ENCODE assay signal across 1 cellular context in the genomic region with DNA sequence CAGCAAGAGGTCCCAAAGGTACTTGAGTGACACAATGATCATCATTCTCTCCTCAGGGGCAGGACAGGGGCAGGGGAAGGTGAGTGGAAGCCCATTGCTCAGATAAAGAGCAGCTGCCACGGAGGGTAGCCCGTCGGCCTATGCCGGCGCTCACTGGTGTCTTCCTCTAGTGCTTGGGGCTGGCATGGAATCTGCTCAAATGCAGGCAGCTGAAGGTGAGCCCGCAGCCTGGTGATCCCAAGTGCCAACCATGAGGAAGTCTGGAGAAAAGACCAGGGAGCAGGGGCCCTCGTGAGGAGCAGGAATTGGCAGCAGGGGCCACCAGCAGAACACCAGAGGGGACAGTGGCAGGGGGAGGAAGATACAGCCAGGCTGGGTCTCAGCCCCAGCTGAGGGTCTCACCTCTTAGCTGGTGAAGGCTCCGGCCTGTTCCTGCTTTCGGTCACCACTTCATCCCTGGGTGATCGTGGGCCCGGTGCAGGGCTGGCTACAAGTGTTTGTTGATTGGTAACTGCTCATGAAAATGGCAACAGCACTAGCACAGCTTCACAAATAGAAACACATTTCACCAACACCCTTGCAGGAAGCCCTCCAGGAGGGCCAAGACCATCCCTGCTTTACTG.
TF ChIP-seq lines count a peak whose summit lies in the region.

No MANE protein-coding gene starts in this region.

TF ChIP-seq in HEK293, 187 proteins besides CTCF, POLR2A, EP300 and RAD21 (continued from another document):
- no peak for TF ChIP-seq ELK4 (IDR thresholded peaks at IDR 0.05; ENCODE audit: borderline replicate concordance, low read depth, low read length)
- TF ChIP-seq ZNF654 (tag by site-specific recombination; IDR thresholded peaks at IDR 0.05; ENCODE audit: low read depth): no peak
- TF ChIP-seq PRDM2 (tag by site-specific recombination; IDR thresholded peaks at IDR 0.05; ENCODE audit: borderline replicate concordance): no peak
- TF ChIP-seq ZNF157 (tag by site-specific recombination; IDR thresholded peaks at IDR 0.05): no peak
- no peak for TF ChIP-seq ZNF785 (tag by site-specific recombination; IDR thresholded peaks at IDR 0.05)
- no peak for TF ChIP-seq ZNF776 (tag by site-specific recombination; IDR thresholded peaks at IDR 0.05; ENCODE audit: borderline replicate concordance)
- no peak for TF ChIP-seq ZNF629 (tag by site-specific recombination; IDR thresholded peaks at IDR 0.05)
- no peak for TF ChIP-seq ZNF473 (tag by site-specific recombination; IDR thresholded peaks at IDR 0.05)
- no peak for TF ChIP-seq ZNF670 (tag by site-specific recombination; IDR thresholded peaks at IDR 0.05; ENCODE audit: low read depth)
- TF ChIP-seq, protein P1, sequence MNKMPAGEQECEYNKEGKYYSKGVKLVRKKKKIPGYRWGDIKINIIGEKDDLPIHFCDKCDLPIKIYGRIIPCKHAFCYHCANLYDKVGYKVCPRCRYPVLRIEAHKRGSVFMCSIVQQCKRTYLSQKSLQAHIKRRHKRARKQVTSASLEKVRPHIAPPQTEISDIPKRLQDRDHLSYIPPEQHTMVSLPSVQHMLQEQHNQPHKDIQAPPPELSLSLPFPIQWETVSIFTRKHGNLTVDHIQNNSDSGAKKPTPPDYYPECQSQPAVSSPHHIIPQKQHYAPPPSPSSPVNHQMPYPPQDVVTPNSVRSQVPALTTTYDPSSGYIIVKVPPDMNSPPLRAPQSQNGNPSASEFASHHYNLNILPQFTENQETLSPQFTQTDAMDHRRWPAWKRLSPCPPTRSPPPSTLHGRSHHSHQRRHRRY (tag by site-specific recombination; IDR thresholded peaks at IDR 0.05): no peak
- no peak for TF ChIP-seq ZBTB17 (tag by site-specific recombination; IDR thresholded peaks at IDR 0.05)
- no peak for TF ChIP-seq WT1 (tag by site-specific recombination; IDR thresholded peaks at IDR 0.05)
- TF ChIP-seq SP2 (tag by site-specific recombination; IDR thresholded peaks at IDR 0.05): no peak
